In the genomic region with DNA sequence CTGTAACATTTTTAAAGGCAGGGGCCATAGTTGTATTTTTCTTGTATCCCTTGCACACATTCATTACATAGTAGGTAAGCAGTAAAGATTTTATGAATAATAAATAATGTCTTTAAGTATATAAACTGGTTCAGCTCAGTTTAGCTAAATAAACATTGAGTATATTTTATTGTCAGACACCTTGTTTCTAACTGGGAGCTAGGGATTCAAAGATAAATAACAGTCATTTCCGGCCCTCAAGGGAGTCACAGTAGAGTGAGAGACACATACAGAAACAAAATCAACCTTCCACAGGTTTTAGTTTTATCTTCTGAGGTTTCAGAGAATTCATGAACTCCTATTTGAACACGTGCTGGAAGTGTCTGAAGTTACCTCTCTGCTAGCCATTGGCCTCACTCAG, we compare ENCODE assay signal across 18 cellular contexts.
"Had no signal": no experiment of that assay in that cellular context is flagged by ENCODE, and none has a peak within 500 bp of the region (broad histone marks: within the 10 kb centered on the region; RNA-seq: fewer than 3 reads in every experiment).

No MANE protein-coding gene starts in this region.

- H3K4me3 Mint-ChIP-seq: activated CD8-positive, alpha-beta T cell treated with anti-CD3 and anti-CD28 coated beads, Interleukin-2, amount 10 ng/mL, durations not matched to agents 7 days and 5 days; activated T-helper 1 cell treated with anti-CD3 and anti-CD28 coated beads, Interleukin-12 subunit alpha, Interleukin-12 subunit beta, Interleukin-2, Interleukin-4 antibody, amounts not matched to agents 30 ng/mL and 10 ng/mL and 1 ng/mL, durations not matched to agents 14 hours and 24 hours and 36 hours; mesothelial cell of epicardium; natural killer cell; T-helper 17 cell had no signal

- DNase-seq: activated CD4-positive, alpha-beta T cell treated with anti-CD3 and anti-CD28 coated beads for 1 hour; activated CD4-positive, alpha-beta T cell treated with anti-CD3 and anti-CD28 coated beads, Interleukin-2, amount 50 U/mL, for 1 hour; activated CD8-positive, alpha-beta T cell treated with anti-CD3 and anti-CD28 coated beads, Interleukin-2, amount 10 ng/mL, durations not matched to agents 7 days and 5 days; activated gamma-delta T cell; activated naive CD4-positive, alpha-beta T cell treated with anti-CD3 and anti-CD28 coated beads, Interleukin-2, amount 50 U/mL, for 16 hours; body of pancreas; heart left ventricle; left cardiac atrium; natural killer cell; ovary; psoas muscle; stimulated activated CD4-positive, alpha-beta T cell treated with anti-CD3 and anti-CD28 coated beads, Interleukin-4, amount 100 ng/mL, for 24 hours; stimulated activated naive CD4-positive, alpha-beta T cell treated with Interleukin-2 at 50 U/mL for 16 hours; T-helper 17 cell; upper lobe of left lung had no signal

- H3K36me3 Mint-ChIP-seq: mesothelial cell of epicardium, natural killer cell had no signal

- H3K9me3 Mint-ChIP-seq: mesothelial cell of epicardium had no signal

- H3K4me1 Mint-ChIP-seq: natural killer cell, T-helper 17 cell had no signal

- H3K27ac Mint-ChIP-seq: activated CD8-positive, alpha-beta T cell treated with anti-CD3 and anti-CD28 coated beads, Interleukin-2, amount 10 ng/mL, durations not matched to agents 7 days and 5 days; activated T-helper 1 cell treated with anti-CD3 and anti-CD28 coated beads, Interleukin-12 subunit alpha, Interleukin-12 subunit beta, Interleukin-2, Interleukin-4 antibody, amounts not matched to agents 30 ng/mL and 10 ng/mL and 1 ng/mL, durations not matched to agents 14 hours and 24 hours and 36 hours; mesothelial cell of epicardium; natural killer cell; T-helper 17 cell had no signal

- H3K27me3 Mint-ChIP-seq: T-helper 17 cell had no signal

- FAIRE-seq: islet of Langerhans had no signal
